Comparison of ENCODE assay signal across 9 cellular contexts in genomic region chr3:64238971-64239667, GRCh38. TPM values are rescaled to one million over a fixed set of nuclear protein-coding genes. Genes with fewer than 3 reads are reported as not detected.
DNase-seq lines count a peak whose midpoint lies in the region; ATAC-seq, FAIRE-seq and TF ChIP-seq lines count a peak whose summit lies in the region.
"Had no signal": no experiment of that assay in that cellular context is flagged by ENCODE, and none has a peak within 500 bp of the region (broad histone marks: within the 10 kb centered on the region; RNA-seq: fewer than 3 reads in every experiment).

No MANE protein-coding gene starts in this region.

- no peak for FAIRE-seq in HepG2 (lab: Jason Lieb, UNC)

- BruUV-seq in HepG2 (replicated peaks; lab: Mats Ljungman, UMichigan), result no TSS peak

- ATAC-seq in HepG2 (peak; percentile 88), HG02870 (IDR thresholded peaks at IDR 0.05; ENCODE audit: unreplicated experiment) (no peak)
- no peak for ATAC-seq in stimulated activated naive CD8-positive, alpha-beta T cell treated with anti-CD3 and anti-CD28 coated beads, Interleukin-15, amount 100 ng/mL, for 72 hours

- WGBS in HepG2 (ENCODE audit: low lambda C conversion rate), result 17% methylated on average over 10 of the region's 12 CpGs

- H3K79me2 ChIP-seq in HepG2 (ENCODE audit: insufficient read depth, low read length), result no peaks in the 10 kb centered on the region

- no peak overlapping the region for H3K4me3 ChIP-seq in MG63
- H3K4me3 ChIP-seq in choroid plexus epithelial cell (ENCODE audit: low read depth, low read length), result peak overlapping the region; percentile 6
- H3K4me3 ChIP-seq in HepG2 (replicated peaks in 1 of 3; ENCODE audit: insufficient read depth in 1 of 3, low read depth in 2 of 3, low read length in 3 of 3), result no peak overlapping the region

- H3K9me3 ChIP-seq in MG63, result no peaks in the 10 kb centered on the region
- no peaks in the 10 kb centered on the region for H3K9me3 ChIP-seq in HepG2 (ENCODE audit: low read length)

- TF ChIP-seq EP300 in HepG2 (IDR thresholded peaks at IDR 0.05; ENCODE audit: low read depth in 2 of 2, low read length in 2 of 2), result no peak
- no peak for TF ChIP-seq EP300 in HepG2 (CRISPR knock-in tag; IDR thresholded peaks at IDR 0.05; ENCODE audit: borderline replicate concordance)

- H2AFZ ChIP-seq in HepG2 (ENCODE audit: low read length), result no peak overlapping the region

- H3K27me3 ChIP-seq in MG63 (no peaks in the 10 kb centered on the region), HepG2 (ENCODE audit: control insufficient read depth in 1 of 2, insufficient read depth in 2 of 2, low read length in 2 of 2) (no peaks in the 10 kb centered on the region)

- TF ChIP-seq CTCF in choroid plexus epithelial cell (conservative IDR thresholded peaks at IDR 0.05; ENCODE audit: low read depth, low read length) (no peak), HepG2 (CRISPR knock-in tag; IDR thresholded peaks at IDR 0.05) (no peak)

- H3K4me1 Mint-ChIP-seq in stimulated activated naive CD8-positive, alpha-beta T cell treated with anti-CD3 and anti-CD28 coated beads, Interleukin-15, amount 100 ng/mL, for 72 hours, result no peaks in the 10 kb centered on the region
- H3K4me1 Mint-ChIP-seq: activated naive CD8-positive, alpha-beta T cell treated with anti-CD3 and anti-CD28 coated beads, Interleukin-2, amount 10 ng/mL, durations not matched to agents 7 days and 5 days had no signal

- TF ChIP-seq RAD21 in HepG2 (CRISPR knock-in tag; IDR thresholded peaks at IDR 0.05), result no peak

- no peak for TF ChIP-seq POLR2A in HepG2 (IDR thresholded peaks at IDR 0.05; ENCODE audit: insufficient read depth in 1 of 2, low read depth in 2 of 2, low read length in 2 of 2)

- H4K20me1 ChIP-seq in HepG2 (ENCODE audit: insufficient read depth, low read length), result no peaks in the 10 kb centered on the region

- H3K36me3 ChIP-seq in MG63, result no peaks in the 10 kb centered on the region
- H3K36me3 ChIP-seq in HepG2 (replicated peaks in 1 of 2; ENCODE audit: control insufficient read depth in 1 of 2, insufficient read depth in 2 of 2, low read length in 2 of 2), result no peaks in the 10 kb centered on the region

- no peak overlapping the region for H3K27ac Mint-ChIP-seq in stimulated activated naive CD8-positive, alpha-beta T cell treated with anti-CD3 and anti-CD28 coated beads, Interleukin-15, amount 100 ng/mL, for 72 hours
- H3K27ac Mint-ChIP-seq: activated naive CD8-positive, alpha-beta T cell treated with anti-CD3 and anti-CD28 coated beads, Interleukin-2, amount 10 ng/mL, durations not matched to agents 7 days and 5 days had no signal

- in situ Hi-C loops in HepG2 (cut with HindIII; ENCODE audit: extremely low pct_ligation_motif_present, low pct_unique_long_range_greater_than_20kb), result no loop called here

- POLR2A ChIA-PET in HepG2 (lab: Yijun Ruan, JAX), result no interaction called here

- H3K4me1 ChIP-seq in HepG2 (ENCODE audit: insufficient read depth, low read length), result peaks cover 6% of the 10 kb centered on the region

- peaks cover 0 to 9% of the 10 kb centered on the region in 2 donors for H3K9me3 Mint-ChIP-seq in stimulated activated naive CD8-positive, alpha-beta T cell treated with anti-CD3 and anti-CD28 coated beads, Interleukin-15, amount 100 ng/mL, for 72 hours

- CTCF ChIA-PET in HepG2 (lab: Yijun Ruan, JAX; ENCODE audit: low intra/inter-chr PET ratio, low total read pairs), result no interaction called here

- intact Hi-C loops in HepG2 (cut with micrococcal nuclease; ENCODE audit: unreplicated experiment), result no loop called here

- H3K9ac ChIP-seq in HepG2 (ENCODE audit: insufficient read depth, low read depth, low read length), result no peak overlapping the region

- peaks cover 6% of the 10 kb centered on the region for H3K27me3 Mint-ChIP-seq in stimulated activated naive CD8-positive, alpha-beta T cell treated with anti-CD3 and anti-CD28 coated beads, Interleukin-15, amount 100 ng/mL, for 72 hours
- H3K27me3 Mint-ChIP-seq: activated naive CD8-positive, alpha-beta T cell treated with anti-CD3 and anti-CD28 coated beads, Interleukin-2, amount 10 ng/mL, durations not matched to agents 7 days and 5 days had no signal

- DNase-seq in MG63, result peak; percentile 94
- DNase-seq in choroid plexus epithelial cell (ENCODE audit: low read depth), result peak; percentile 98
- DNase-seq in HepG2 (ENCODE audit: low spot score), result peak; percentile 16
- DNase-seq in ureter (ENCODE audit: low spot score), result peak; percentile 76
- DNase-seq in stimulated activated naive CD8-positive, alpha-beta T cell treated with anti-CD3 and anti-CD28 coated beads, Interleukin-15, amount 100 ng/mL, for 72 hours, result no peak
- DNase-seq in stimulated activated naive CD4-positive, alpha-beta T cell (lab: John Stamatoyannopoulos, UW), result no peak
- DNase-seq in COR-L47 (lab: John Stamatoyannopoulos, UW), result no peak
- DNase-seq: activated naive CD8-positive, alpha-beta T cell treated with anti-CD3 and anti-CD28 coated beads, Interleukin-2, amount 10 ng/mL, durations not matched to agents 7 days and 5 days had no signal

- 0 out of 2 replicates have a peak overlapping the region, but pooled peaks have one; percentile 18 for H3K4me2 ChIP-seq in HepG2 (ENCODE audit: low read depth, low read length)

- no peak overlapping the region for H3K27ac ChIP-seq in HepG2 (ENCODE audit: extremely low read length, insufficient read depth, low read length)

- no peak overlapping the region for H3K4me3 Mint-ChIP-seq in stimulated activated naive CD8-positive, alpha-beta T cell treated with anti-CD3 and anti-CD28 coated beads, Interleukin-15, amount 100 ng/mL, for 72 hours
- H3K4me3 Mint-ChIP-seq: activated naive CD8-positive, alpha-beta T cell treated with anti-CD3 and anti-CD28 coated beads, Interleukin-2, amount 10 ng/mL, durations not matched to agents 7 days and 5 days had no signal

TF ChIP-seq in HepG2, 621 proteins besides CTCF, POLR2A, EP300 and RAD21:
- TF ChIP-seq MIXL1 (CRISPR knock-in tag; IDR thresholded peaks at IDR 0.05), result no peak
- peak; percentile 32 for TF ChIP-seq XRCC5 (optimal IDR thresholded peaks at IDR 0.05; ENCODE audit: low read length)
- peak; percentile 77 for TF ChIP-seq FOSL2 (CRISPR knock-in tag; IDR thresholded peaks at IDR 0.05)
- no peak for TF ChIP-seq ZNF672 (CRISPR knock-in tag; IDR thresholded peaks at IDR 0.05)

RNA-seq across cellular contexts. Expression of gene PRICKLE2, which starts 13.9 kb away (rescaled TPM):
- 0.40 TPM in 1 of 2 replicates, not detected in the other for total RNA-seq in MG63 (2014; rRNA removed; shearing (Covaris generic); ENCODE audit: low replicate concordance)
- 0.04 and 0.07 TPM in 2 replicates for total RNA-seq in HepG2 (2016; rRNA removed; fragmentation: Illumina TruSeq; extraction: Trizol)
- total RNA-seq in HepG2 (2016; cell fraction: cytosol; rRNA removed; fragmentation: Illumina TruSeq; extraction: Trizol; ENCODE audit: low read depth), result not detected in 2 replicates
- total RNA-seq in HepG2 (2016; cell fraction: insoluble cytoplasmic fraction; rRNA removed; fragmentation: Illumina TruSeq; extraction: Trizol), result 0.02 and 0.04 TPM in 2 replicates
- total RNA-seq in HepG2 (2016; cell fraction: membrane; rRNA removed; fragmentation: Illumina TruSeq; extraction: Trizol), result 0.06 TPM in 1 of 2 replicates, not detected in the other
- 0.22 and 0.87 TPM in 2 replicates for total RNA-seq in HepG2 (2016; cell fraction: nucleus; rRNA removed; fragmentation: Illumina TruSeq; extraction: Trizol)
- 0.01 TPM in 2 replicates for polyA plus RNA-seq in HepG2 (2011; rRNA removed)
- 0.01 and 0.03 TPM in 2 replicates for polyA plus RNA-seq in HepG2 (2011; cell fraction: cytosol; rRNA removed)
- 0.02 and 0.16 TPM in 2 replicates for polyA plus RNA-seq in HepG2 (2011; cell fraction: nucleus; rRNA removed)
- polyA plus RNA-seq in HepG2 (2012), result 0.07 TPM in 1 of 2 replicates, not detected in the other
- not detected in 2 replicates for polyA plus RNA-seq in HepG2 (2016; cell fraction: cytosol; fragmentation: Illumina TruSeq; extraction: Trizol; ENCODE audit: low read depth)
- not detected in 2 replicates for polyA plus RNA-seq in HepG2 (2016; cell fraction: insoluble cytoplasmic fraction; fragmentation: Illumina TruSeq; extraction: Trizol; ENCODE audit: low read depth)
- polyA plus RNA-seq in HepG2 (2016; cell fraction: membrane; fragmentation: Illumina TruSeq; extraction: Trizol; ENCODE audit: low read depth), result not detected in 2 replicates
- polyA plus RNA-seq in HepG2 (2016; cell fraction: nucleus; fragmentation: Illumina TruSeq; extraction: Trizol; ENCODE audit: insufficient read depth, low read depth), result 0.12 TPM in 1 of 2 replicates, not detected in the other
- polyA minus RNA-seq in HepG2 (2011; rRNA and poly(A)+ RNA removed; ENCODE audit: low replicate concordance), result 0.09 and 0.20 TPM in 2 replicates
- not detected in 2 replicates for polyA minus RNA-seq in HepG2 (2011; cell fraction: cytosol; rRNA and poly(A)+ RNA removed)
- polyA minus RNA-seq in HepG2 (2011; cell fraction: nucleus; rRNA and poly(A)+ RNA removed), result under 0.01 TPM in 1 of 2 replicates, not detected in the other
- total RNA-seq in ureter, result 43.7 TPM
- total RNA-seq: activated naive CD8-positive, alpha-beta T cell treated with anti-CD3 and anti-CD28 coated beads, Interleukin-2, amount 10 ng/mL, durations not matched to agents 7 days and 5 days had no signal

Comparison
In these comparisons a context has a peak if more than half of its experiments do, and no peak if none do; other contexts are left out.
1. DNase-seq: peak in MG63 (single experiment), choroid plexus epithelial cell (single experiment), HepG2 (single experiment) and ureter (single experiment); none in stimulated activated naive CD8-positive, alpha-beta T cell treated with anti-CD3 and anti-CD28 coated beads, Interleukin-15, amount 100 ng/mL, for 72 hours (0 of 2), stimulated activated naive CD4-positive, alpha-beta T cell (0 of 6) and COR-L47 (single experiment).
2. RNA of gene PRICKLE2, which starts 13.9 kb away (total RNA-seq): 43.7 TPM in ureter (single experiment); 0.40 TPM in MG63 and 0.02 to 0.87 TPM in HepG2; every median in the first group is over 10 times any median in the second.